7 cellular contexts compared by ENCODE assay signal in the genomic region with DNA sequence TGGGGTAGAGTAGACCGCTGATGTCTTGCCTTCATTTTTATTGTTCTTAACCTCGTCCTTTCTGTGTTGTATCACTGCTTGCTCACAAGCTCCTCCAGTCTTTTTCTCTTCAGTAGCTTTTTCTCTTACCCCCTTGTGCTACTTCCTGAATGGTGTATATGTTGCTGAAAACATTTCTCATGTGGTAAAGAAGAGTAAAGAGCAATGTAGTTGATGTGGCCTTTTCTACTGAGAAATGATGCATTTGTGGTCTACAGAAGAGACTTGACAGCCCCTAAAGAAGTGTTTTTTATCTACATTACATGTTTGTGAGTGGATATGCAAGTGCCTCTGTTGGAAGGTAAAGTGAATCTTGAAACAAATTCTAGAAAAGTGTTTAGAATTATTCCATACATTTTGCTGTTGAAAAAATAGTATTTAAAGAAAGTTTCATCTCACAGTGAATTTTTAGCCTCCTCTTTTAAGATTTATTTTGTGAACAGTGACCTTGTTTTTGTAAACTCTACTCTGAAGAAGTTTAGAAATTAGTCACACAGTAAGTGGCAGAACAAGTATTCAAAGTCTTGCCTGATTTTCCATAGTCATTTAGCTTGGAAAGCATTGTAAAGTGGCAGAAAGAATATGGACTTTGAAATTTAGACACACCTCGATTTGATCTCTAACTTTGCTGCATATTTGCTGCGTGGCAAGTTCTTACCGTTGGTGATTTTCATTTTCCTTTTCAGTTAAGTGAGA. TPM values are rescaled to one million over a fixed set of nuclear protein-coding genes. Genes with fewer than 3 reads are reported as not detected.
DNase-seq lines count a peak whose midpoint lies in the region; ATAC-seq and TF ChIP-seq lines count a peak whose summit lies in the region.

No MANE protein-coding gene starts in this region.

- peaks cover 50 to 98% (median 91%) of the 10 kb centered on the region in 6 donors for H3K4me1 ChIP-seq in spleen

- H3K36me3 ChIP-seq in spleen = peaks cover 0 to 7% (median 0%) of the 10 kb centered on the region in 6 donors

- no peak for TF ChIP-seq CTCF in spleen (IDR thresholded peaks at IDR 0.05 in 8 of 11, conservative IDR thresholded peaks at IDR 0.05 in 3 of 11)

- intact Hi-C loops in spleen (cut with DNase I; ENCODE audit: low total_unique reads) = no loop called here

- TF ChIP-seq POLR2A in spleen (IDR thresholded peaks at IDR 0.05) = no peak

- 42 to 50% (median 47%) methylated on average over 5 of the region's 5 CpGs for WGBS in spleen, 5 donors

- ATAC-seq in GM19463 (IDR thresholded peaks at IDR 0.05; ENCODE audit: unreplicated experiment) (peak; percentile 41), HG03432 (IDR thresholded peaks at IDR 0.05; ENCODE audit: unreplicated experiment) (peak; percentile 38)

- no peak for DNase-seq in caudate nucleus (lab: John Stamatoyannopoulos, UW)
- DNase-seq in spleen = no peak
- no peak for DNase-seq in NCI-H2196 (lab: John Stamatoyannopoulos, UW; ENCODE audit: unreplicated experiment)
- DNase-seq in cortex of kidney (lab: John Stamatoyannopoulos, UW) = no peak
- DNase-seq in SHP77 (lab: John Stamatoyannopoulos, UW) = no peak

- H3K27me3 ChIP-seq in spleen (replicated peaks in 1 of 7) = no peaks in the 10 kb centered on the region

- no peaks in the 10 kb centered on the region for H3K9me3 ChIP-seq in spleen

- H3K4me3 ChIP-seq in spleen = peak overlapping the region in 2 of 8 donors; percentile 1 to 37

- H3K27ac ChIP-seq in caudate nucleus (ENCODE audit: low read depth, low read length) (peak overlapping the region; percentile 15), spleen (peak overlapping the region; percentile 40 to 80 (median 74))

RNA-seq across cellular contexts. Expression of gene CDC42SE2, which starts 17.4 kb away (rescaled TPM):
- 100 to 1,000 TPM in 5 of 7 donors, 10 to 100 TPM in 2; 85.3 to 128 (median 113) TPM for total RNA-seq in spleen
- polyA plus RNA-seq in spleen = 10 to 100 TPM; 49.6 to 64.6 (median 56.7) TPM
